Comparison of ENCODE assay signal across 9 cellular contexts in the genomic region with DNA sequence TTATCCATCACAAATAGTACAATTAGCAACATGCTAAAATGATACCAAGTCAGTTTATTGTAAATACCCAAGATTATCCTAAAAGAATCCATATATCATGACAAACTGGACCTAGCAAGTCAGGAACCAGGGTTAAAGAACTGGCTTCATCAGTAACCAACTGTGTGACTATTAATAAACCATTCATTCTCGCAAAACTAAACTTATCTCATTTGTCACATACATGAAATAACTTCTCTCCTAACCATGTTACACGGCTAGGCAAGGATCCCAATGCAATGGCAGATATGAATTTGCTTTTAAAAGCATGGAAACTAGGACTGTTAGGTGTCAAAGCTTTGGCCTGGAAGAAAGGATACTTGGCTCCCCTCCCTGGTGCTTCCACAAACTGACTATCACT. TPM values are rescaled to one million over a fixed set of nuclear protein-coding genes. Genes with fewer than 3 reads are reported as not detected.
"Had no signal": no experiment of that assay in that cellular context is flagged by ENCODE, and none has a peak within 500 bp of the region (broad histone marks: within the 10 kb centered on the region; RNA-seq: fewer than 3 reads in every experiment).

No MANE protein-coding gene starts in this region.

- H3K9ac ChIP-seq: GM23248 had no signal

- H2AFZ ChIP-seq: GM23248 had no signal

- H3K36me3 ChIP-seq: HAP-1 had no signal

- H3K27ac ChIP-seq: GM23248 had no signal

- H3K4me1 ChIP-seq: HAP-1 had no signal

- ATAC-seq: HCT116, K562 had no signal

- H3K9me3 ChIP-seq: HAP-1 had no signal

- DNase-seq: GM23248, GOT3, H7, HFFc6, IMR-90 had no signal

- H3K4me3 ChIP-seq: GM23248, HAP-1, K562 had no signal

RNA-seq across cellular contexts. Expression of gene CYP2J2, which starts 29.4 kb away (rescaled TPM):
- total RNA-seq: GM23248, HT-29, K562 had no signal
- polyA plus RNA-seq: GM23248, IMR-90, K562 had no signal
